ENCODE assay signal across 9 cellular contexts in the genomic region with DNA sequence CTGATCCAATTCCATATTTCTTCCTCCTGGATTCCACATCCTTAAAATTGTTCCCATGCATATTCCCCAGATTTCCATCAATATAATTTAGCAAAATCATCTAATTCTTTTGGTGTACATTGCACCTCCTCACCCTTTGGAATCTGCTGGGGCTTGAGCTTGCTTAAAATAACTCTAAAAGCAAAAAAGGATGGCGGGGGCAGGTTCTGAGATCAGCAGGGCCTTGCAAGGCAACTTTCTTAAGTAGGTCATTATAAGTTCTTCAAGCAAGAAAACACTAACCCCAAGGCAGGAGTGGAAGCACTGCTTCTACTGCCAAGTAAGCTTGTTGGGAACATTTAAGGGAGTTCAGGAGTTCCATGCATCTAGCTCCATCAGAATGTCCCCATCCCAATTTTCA.
"Had no signal": no experiment of that assay in that cellular context is flagged by ENCODE, and none has a peak within 500 bp of the region (broad histone marks: within the 10 kb centered on the region; RNA-seq: fewer than 3 reads in every experiment).

No MANE protein-coding gene starts in this region.

- H3K4me1 ChIP-seq: HAP-1 had no signal

- H3K36me3 ChIP-seq: HAP-1 had no signal

- DNase-seq: GM23248, GOT3, H7, H9, HCEC 1CT, HFFc6 had no signal

- H3K9me3 ChIP-seq: HAP-1 had no signal

- H3K27ac ChIP-seq: GM23248 had no signal

- ATAC-seq: HCT116 had no signal

- H3K4me3 ChIP-seq: GM23248, GM23338, HAP-1 had no signal
